In genomic region chrX:148380614-148381561, GRCh38 we compare ENCODE assay signal across 9 cellular contexts.
A peak's percentile ranks its signal among the peaks of the same experiment; 100 is the strongest.
DNase-seq lines count a peak whose midpoint lies in the region; ATAC-seq and TF ChIP-seq lines count a peak whose summit lies in the region.
"Had no signal": no experiment of that assay in that cellular context is flagged by ENCODE, and none has a peak within 500 bp of the region (broad histone marks: within the 10 kb centered on the region; RNA-seq: fewer than 3 reads in every experiment).

No MANE protein-coding gene starts in this region.

- H3K9ac ChIP-seq in colonic mucosa (ENCODE audit: low read depth in 2 of 2, low read length in 2 of 2): no peak overlapping the region

- no peaks in the 10 kb centered on the region for H3K9me3 Mint-ChIP-seq in central memory CD8-positive, alpha-beta T cell
- H3K9me3 Mint-ChIP-seq in glutamatergic neuron (ENCODE audit: unreplicated experiment): no peaks in the 10 kb centered on the region

- H3K27me3 Mint-ChIP-seq in central memory CD8-positive, alpha-beta T cell: no peaks in the 10 kb centered on the region
- no peaks in the 10 kb centered on the region for H3K27me3 Mint-ChIP-seq in glutamatergic neuron (ENCODE audit: unreplicated experiment)

- no peak overlapping the region for H3K4me3 ChIP-seq in colonic mucosa

- H3K36me3 ChIP-seq in colonic mucosa: no peaks in the 10 kb centered on the region

- peaks cover 17% of the 10 kb centered on the region for H3K4me1 Mint-ChIP-seq in central memory CD8-positive, alpha-beta T cell
- no peaks in the 10 kb centered on the region for H3K4me1 Mint-ChIP-seq in glutamatergic neuron (ENCODE audit: low read depth, unreplicated experiment)

- H3K27ac Mint-ChIP-seq in central memory CD8-positive, alpha-beta T cell (ENCODE audit: low read depth): peak overlapping the region; percentile 83
- H3K27ac Mint-ChIP-seq in glutamatergic neuron (ENCODE audit: unreplicated experiment): no peak overlapping the region

- intact Hi-C loops in colonic mucosa (cut with DNase I): no loop called here

- H3K27ac ChIP-seq in colonic mucosa: no peak overlapping the region

- ATAC-seq in GM18909 (IDR thresholded peaks at IDR 0.05; ENCODE audit: poor library complexity, unreplicated experiment): peak; percentile 96
- ATAC-seq in HG03039 (IDR thresholded peaks at IDR 0.05; ENCODE audit: unreplicated experiment): peak; percentile 97
- ATAC-seq in central memory CD8-positive, alpha-beta T cell (replicated peaks; ENCODE audit: extremely low read depth, poor library complexity, severe bottlenecking): peak; percentile 80

- H3K27me3 ChIP-seq in colonic mucosa: no peaks in the 10 kb centered on the region

- DNase-seq in SIG-M5 treated with dmso at 0.1 percent for 504 hours (lab: John Stamatoyannopoulos, UW; ENCODE audit: unreplicated experiment): peak; percentile 81
- peak in 1 of 2 donors; percentile 20 for DNase-seq in central memory CD8-positive, alpha-beta T cell (ENCODE audit: low spot score in 2 of 2)
- DNase-seq in stimulated activated CD8-positive, alpha-beta memory T cell treated with anti-CD3 and anti-CD28 coated beads, Interleukin-12 subunit alpha, Interleukin-12 subunit beta, amount 100 ng/mL, for 4 hours (ENCODE audit: low read depth): peak; percentile 13
- DNase-seq in colonic mucosa: no peak
- no peak for DNase-seq in glutamatergic neuron
- DNase-seq in iPS-NIHi11 (ENCODE audit: low spot score): no peak
- DNase-seq: left cardiac atrium had no signal

- H3K4me3 Mint-ChIP-seq in central memory CD8-positive, alpha-beta T cell: peak overlapping the region; percentile 74
- no peak overlapping the region for H3K4me3 Mint-ChIP-seq in glutamatergic neuron (ENCODE audit: unreplicated experiment)

- peaks cover 2% of the 10 kb centered on the region for H3K36me3 Mint-ChIP-seq in central memory CD8-positive, alpha-beta T cell (ENCODE audit: insufficient read depth)
- H3K36me3 Mint-ChIP-seq in glutamatergic neuron (ENCODE audit: unreplicated experiment): no peaks in the 10 kb centered on the region

- no peaks in the 10 kb centered on the region for H3K4me1 ChIP-seq in colonic mucosa

- TF ChIP-seq CTCF in colonic mucosa (IDR thresholded peaks at IDR 0.05): no peak
- no peak for TF ChIP-seq CTCF in glutamatergic neuron (IDR thresholded peaks at IDR 0.05; ENCODE audit: partially characterized antibody, unreplicated experiment)

- no peaks in the 10 kb centered on the region for H3K9me3 ChIP-seq in colonic mucosa

Comparison
In these comparisons a context has a peak if more than half of its experiments do, and no peak if none do; other contexts are left out.
1. DNase-seq: peak in SIG-M5 treated with dmso at 0.1 percent for 504 hours (single experiment) and stimulated activated CD8-positive, alpha-beta memory T cell treated with anti-CD3 and anti-CD28 coated beads, Interleukin-12 subunit alpha, Interleukin-12 subunit beta, amount 100 ng/mL, for 4 hours (single experiment); none in colonic mucosa (single experiment), glutamatergic neuron (single experiment) and iPS-NIHi11 (single experiment).
2. Peak in every context shown above with its lines, with median percentiles within 50 percentile points of each other: ATAC-seq.